ENCODE assay signal across 24 cellular contexts in genomic region chr10:12251581-12251980, GRCh38.
"Had no signal": no experiment of that assay in that cellular context is flagged by ENCODE, and none has a peak within 500 bp of the region (broad histone marks: within the 10 kb centered on the region; RNA-seq: fewer than 3 reads in every experiment).

No MANE protein-coding gene starts in this region.

- FAIRE-seq: endometrium, islet of Langerhans, keratinocyte had no signal

- ATAC-seq: effector memory CD8-positive, alpha-beta T cell; esophagus mucosa; gastrocnemius medialis; heart right ventricle; left colon; left lung; left ventricle myocardium superior; lower lobe of right lung had no signal

- DNase-seq: colonic mucosa; cortex of kidney; effector CD8-positive, alpha-beta T cell; effector memory CD8-positive, alpha-beta T cell; endodermal cell; erythroblast; esophagus squamous epithelium; foreskin fibroblast; foreskin melanocyte; gastrocnemius medialis; glutamatergic neuron; head of caudate nucleus; heart right ventricle; hippocampal formation; left colon; left lung; left ventricle myocardium superior; lower lobe of right lung; mesenchymal stem cell; midbrain had no signal
